ENCODE assay signal across 10 cellular contexts in genomic region chr19:17629760-17630159, GRCh38.
"Had no signal": no experiment of that assay in that cellular context is flagged by ENCODE, and none has a peak within 500 bp of the region (broad histone marks: within the 10 kb centered on the region; RNA-seq: fewer than 3 reads in every experiment).

No MANE protein-coding gene starts in this region.

- H3K4me2 ChIP-seq: GM23338, KMS-11 had no signal

- ATAC-seq: GM23338 had no signal

- H3K9ac ChIP-seq: KMS-11 had no signal

- H3K27ac ChIP-seq: KMS-11 had no signal

- DNase-seq: H9, HCEC 1CT, HFFc6, IMR-90, Karpas-422, KBM-7 had no signal

- H2AFZ ChIP-seq: GM23338 had no signal

- H3K4me3 ChIP-seq: GM23338 had no signal

- FAIRE-seq: H1, H54 had no signal
